29 cellular contexts compared by ENCODE assay signal in genomic region chr21:39969691-39970364, GRCh38.
"Had no signal": no experiment of that assay in that cellular context is flagged by ENCODE, and none has a peak within 500 bp of the region (broad histone marks: within the 10 kb centered on the region; RNA-seq: fewer than 3 reads in every experiment).

No MANE protein-coding gene starts in this region.

- H3K4me1 ChIP-seq: ascending aorta, breast epithelium, colonic mucosa, esophagus squamous epithelium, heart right ventricle had no signal

- H3K36me3 ChIP-seq: ascending aorta, breast epithelium, cardiac muscle cell, colonic mucosa, esophagus squamous epithelium, gastroesophageal sphincter, heart right ventricle, WERI-Rb-1 had no signal

- H3K9me3 ChIP-seq: ascending aorta, breast epithelium, colonic mucosa, gastroesophageal sphincter had no signal

- ATAC-seq: activated CD4-positive, alpha-beta T cell treated with anti-CD3 and anti-CD28 coated beads for 36 hours; activated CD4-positive, CD25-positive, alpha-beta regulatory T cell treated with anti-CD3 and anti-CD28 coated beads, Interleukin-2, amount 50 U/mL, for 24 hours; activated CD8-positive, alpha-beta memory T cell treated with anti-CD3 and anti-CD28 coated beads, Interleukin-2, amount 10 ng/mL, durations not matched to agents 7 days and 5 days; activated CD8-positive, alpha-beta T cell treated with anti-CD3 and anti-CD28 coated beads, Interleukin-2, amount 10 ng/mL, durations not matched to agents 7 days and 5 days; activated naive CD4-positive, alpha-beta T cell treated with anti-CD3 and anti-CD28 coated beads, Interleukin-2, amount 50 U/mL, for 72 hours; gastroesophageal sphincter; heart right ventricle had no signal

- H3K27me3 ChIP-seq: ascending aorta, breast epithelium, cardiac muscle cell, colonic mucosa, gastroesophageal sphincter, heart right ventricle had no signal

- DNase-seq: activated B cell treated with CpG ODN at 0.5 μM for 24 hours; activated CD4-positive, alpha-beta memory T cell treated with anti-CD3 and anti-CD28 coated beads for 36 hours; activated CD4-positive, alpha-beta T cell treated with anti-CD3 and anti-CD28 coated beads for 36 hours; activated CD4-positive, alpha-beta T cell treated with anti-CD3 and anti-CD28 coated beads, Interleukin-2, amount 10 ng/mL, durations not matched to agents 24 days and 14 days; activated CD8-positive, alpha-beta memory T cell treated with anti-CD3 and anti-CD28 coated beads, Interleukin-2, amount 10 ng/mL, durations not matched to agents 7 days and 5 days; activated CD8-positive, alpha-beta memory T cell treated with anti-CD3 and anti-CD28 coated beads, Interleukin-2, amount 50 U/mL, for 4 hours; activated CD8-positive, alpha-beta T cell treated with anti-CD3 and anti-CD28 coated beads, Interleukin-2, amount 10 ng/mL, durations not matched to agents 7 days and 5 days; activated gamma-delta T cell; activated naive CD4-positive, alpha-beta T cell; activated naive CD4-positive, alpha-beta T cell treated with anti-CD3 and anti-CD28 coated beads, Interleukin-2, amount 10 ng/mL, durations not matched to agents 7 days and 5 days; activated naive CD8-positive, alpha-beta T cell treated with anti-CD3 and anti-CD28 coated beads, Interleukin-2, amount 10 ng/mL, durations not matched to agents 7 days and 5 days; activated T-cell treated with anti-CD3 and anti-CD28 coated beads, Interleukin-2, amount 50 U/mL, for 1 hour; activated T-cell treated with anti-CD3 and anti-CD28 coated beads, Interleukin-2, amount 50 U/mL, for 48 hours; central memory CD4-positive, alpha-beta T cell; cerebellar nuclear complex; colonic mucosa; effector CD8-positive, alpha-beta T cell; esophagus squamous epithelium; foreskin melanocyte; heart right ventricle; T-helper 9 cell; WERI-Rb-1 had no signal

- H3K4me3 ChIP-seq: ascending aorta, breast epithelium, cardiac muscle cell, colonic mucosa, esophagus squamous epithelium, gastroesophageal sphincter, heart right ventricle had no signal

- H3K27ac ChIP-seq: ascending aorta, breast epithelium, cardiac muscle cell, colonic mucosa, epithelial cell of prostate, esophagus squamous epithelium, gastroesophageal sphincter, heart right ventricle, WERI-Rb-1 had no signal
